In genomic region chr3:63993653-63994079, GRCh38 we compare ENCODE assay signal across 8 cellular contexts. TPM values are rescaled to one million over a fixed set of nuclear protein-coding genes. Genes with fewer than 3 reads are reported as not detected.
DNase-seq lines count a peak whose midpoint lies in the region; ATAC-seq and TF ChIP-seq lines count a peak whose summit lies in the region.

No MANE protein-coding gene starts in this region.

- H3K4me3 ChIP-seq in RWPE2 (ENCODE audit: severe bottlenecking): no peak overlapping the region

- H3K9me3 Mint-ChIP-seq in activated naive CD4-positive, alpha-beta T cell treated with anti-CD3 and anti-CD28 coated beads, Interleukin-2, amount 50 U/mL, for 72 hours: no peaks in the 10 kb centered on the region

- H3K36me3 ChIP-seq in RWPE2 (ENCODE audit: low read depth): peaks cover 77% of the 10 kb centered on the region

- no peaks in the 10 kb centered on the region for H3K9me3 ChIP-seq in RWPE2 (ENCODE audit: severe bottlenecking)

- intact Hi-C loops in head of caudate nucleus (cut with DNase I) (loop anchor here (10.0 kb wide), 1 partner anchor 79 kb away; the partner anchor contains the start of gene SCAANT1), posterior vena cava (cut with DNase I) (loop anchor here (2.0 to 10.0 kb wide), 2 partner anchors 17 to 79 kb away; partner anchors contain the start of gene SCAANT1 (in 2 of the 2))

- DNase-seq in EL: peak; percentile 72
- peak; percentile 42 for DNase-seq in HuH-7 (ENCODE audit: low spot score)
- no peak for DNase-seq in RWPE2 (ENCODE audit: low spot score)
- DNase-seq in activated naive CD4-positive, alpha-beta T cell treated with anti-CD3 and anti-CD28 coated beads, Interleukin-2, amount 50 U/mL, for 72 hours (ENCODE audit: low spot score in 2 of 2): peak in 1 of 2 donors; percentile 48
- peak; percentile 47 to 89 (median 74) for DNase-seq in head of caudate nucleus
- DNase-seq in posterior vena cava (ENCODE audit: low spot score): peak; percentile 85
- no peak for DNase-seq in NCI-H128 (lab: John Stamatoyannopoulos, UW; ENCODE audit: unreplicated experiment)

- no peaks in the 10 kb centered on the region for H3K27me3 ChIP-seq in RWPE2 (ENCODE audit: insufficient read depth, poor library complexity, severe bottlenecking)

- peaks cover 15 to 37% of the 10 kb centered on the region in 2 donors for H3K36me3 Mint-ChIP-seq in activated naive CD4-positive, alpha-beta T cell treated with anti-CD3 and anti-CD28 coated beads, Interleukin-2, amount 50 U/mL, for 72 hours

- TF ChIP-seq CTCF in RWPE2 (IDR thresholded peaks at IDR 0.05; ENCODE audit: poor library complexity, severe bottlenecking): peak; percentile 88

- ATAC-seq in GM21423 (IDR thresholded peaks at IDR 0.05; ENCODE audit: unreplicated experiment) (peak; percentile 72), RWPE2 (ENCODE audit: low read depth) (peak; percentile 92)
- peak; percentile 81 to 90 for ATAC-seq in activated naive CD4-positive, alpha-beta T cell treated with anti-CD3 and anti-CD28 coated beads, Interleukin-2, amount 50 U/mL, for 72 hours

- H3K27ac ChIP-seq in RWPE2 (ENCODE audit: poor library complexity, severe bottlenecking): no peak overlapping the region

- no peaks in the 10 kb centered on the region for H3K4me1 ChIP-seq in RWPE2 (ENCODE audit: insufficient read depth, poor library complexity, severe bottlenecking)

- peak overlapping the region in 1 of 2 donors; percentile 72 for H3K27ac Mint-ChIP-seq in activated naive CD4-positive, alpha-beta T cell treated with anti-CD3 and anti-CD28 coated beads, Interleukin-2, amount 50 U/mL, for 72 hours

RNA-seq across cellular contexts. Expression of gene PSMD6, which starts 29.6 kb away (rescaled TPM):
- 100 to 1,000 TPM in 1 of 2 donors, 10 to 100 TPM in 1; 87.1 to 166 TPM for total RNA-seq in activated naive CD4-positive, alpha-beta T cell treated with anti-CD3 and anti-CD28 coated beads, Interleukin-2, amount 50 U/mL, for 72 hours
- total RNA-seq in posterior vena cava: 10 to 100 TPM; 53.3 to 62.7 TPM

Comparison
In these comparisons a context has a peak if more than half of its experiments do, and no peak if none do; other contexts are left out.
1. DNase-seq: peak in EL (single experiment), HuH-7 (single experiment), head of caudate nucleus (42 of 42) and posterior vena cava (single experiment); none in RWPE2 (single experiment) and NCI-H128 (single experiment).
2. Peak in every context shown above with its lines, with median percentiles within 50 percentile points of each other: ATAC-seq.